In the genomic region with DNA sequence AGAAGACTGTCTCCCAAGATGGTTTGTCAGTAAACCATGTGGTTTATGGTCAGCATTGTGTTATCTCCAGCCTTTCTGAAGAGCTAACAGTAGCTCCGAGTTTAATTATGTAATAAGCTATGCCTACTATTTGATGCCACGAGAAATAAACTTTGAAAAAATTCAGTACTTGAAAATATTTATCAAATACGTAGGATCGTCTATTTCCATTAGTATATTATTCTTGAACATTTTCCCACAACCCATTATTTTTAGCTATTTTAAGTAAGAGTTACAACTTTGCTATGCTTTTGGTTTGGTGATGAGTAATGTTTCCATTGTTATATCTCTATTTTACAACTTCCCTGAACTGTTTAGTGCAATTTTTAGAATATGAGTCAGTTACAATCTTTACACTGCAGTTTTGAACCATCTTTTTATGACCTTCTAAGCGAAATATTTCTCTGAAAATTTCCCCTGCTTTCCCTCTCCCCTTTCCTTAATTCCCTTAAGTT, we compare ENCODE assay signal across 14 cellular contexts. TPM values are rescaled to one million over a fixed set of nuclear protein-coding genes. Genes with fewer than 3 reads are reported as not detected.
DNase-seq lines count a peak whose midpoint lies in the region; TF ChIP-seq lines count a peak whose summit lies in the region.
"Had no signal": no experiment of that assay in that cellular context is flagged by ENCODE, and none has a peak within 500 bp of the region (broad histone marks: within the 10 kb centered on the region; RNA-seq: fewer than 3 reads in every experiment).

No MANE protein-coding gene starts in this region.

- in situ Hi-C loops in KBM-7 (cut with MboI; ENCODE audit: low pct_unique_long_range_greater_than_20kb, low sequenced_read_pairs), result loop anchor here (25.0 kb wide), 2 partner anchors 153 to 428 kb away; no protein-coding TSS in a partner anchor

- peak; percentile 91 for DNase-seq in BJ (ENCODE audit: low read depth)
- DNase-seq in M059J (ENCODE audit: low read depth), result peak; percentile 73
- peak; percentile 49 for DNase-seq in astrocyte of the hippocampus (ENCODE audit: low read depth, low spot score)
- DNase-seq in amygdala (lab: John Stamatoyannopoulos, UW), result no peak
- no peak for DNase-seq in SK-N-DZ (ENCODE audit: low spot score)
- no peak for DNase-seq in head of caudate nucleus
- no peak for DNase-seq in KBM-7
- DNase-seq: activated CD4-positive, alpha-beta T cell treated with anti-CD3 and anti-CD28 coated beads for 4 hours; cerebellar nuclear complex; DMS79 treated with DMSO at 0.1 percent for 48 hours; NCI-H146; RPMI8226 had no signal

- CTCF ChIA-PET in BJ (lab: Yijun Ruan, JAX), result interaction anchor here (0.6 to 3.1 kb wide), 7 partner anchors 11 to 157 kb away, joined by 3 to 13 read pairs (median 4); no protein-coding TSS in a partner anchor

- H3K27ac ChIP-seq in layer of hippocampus (ENCODE audit: low read depth, low read length), result peak overlapping the region; percentile 14
- H3K27ac ChIP-seq: neutrophil had no signal

- H3K36me3 ChIP-seq in BJ (ENCODE audit: control insufficient read depth, insufficient read depth, low read length), result no peaks in the 10 kb centered on the region
- H3K36me3 ChIP-seq: neutrophil had no signal

- TF ChIP-seq CTCF in BJ (IDR thresholded peaks at IDR 0.05; ENCODE audit: insufficient read depth, low read depth, low read length), result no peak

- intact Hi-C loops in head of caudate nucleus (cut with DNase I), result no loop called here

- H3K27me3 ChIP-seq in BJ (ENCODE audit: control insufficient read depth, insufficient read depth, low read length), result peaks cover 7% of the 10 kb centered on the region; the same call in 1 of the 2 replicates
- no peaks in the 10 kb centered on the region for H3K27me3 ChIP-seq in layer of hippocampus (ENCODE audit: control insufficient read depth, insufficient read depth, low read length)

- POLR2A ChIA-PET in BJ (lab: Charles Lee), result no interaction called here

- H3K4me3 ChIP-seq in BJ (ENCODE audit: low read depth, low read length), result no peak overlapping the region

RNA-seq across cellular contexts. Expression of a gene that starts 44.5 kb away (rescaled TPM):
- polyA plus RNA-seq in BJ (2011; rRNA removed), result 24.5 and 34.1 TPM in 2 replicates
- 59.0 and 97.6 TPM in 2 replicates for polyA minus RNA-seq in BJ (2011; rRNA and poly(A)+ RNA removed)
- 13.2 and 18.4 TPM in 2 replicates for total RNA-seq in M059J (2014; rRNA removed; shearing (Covaris generic))
- polyA plus RNA-seq in SK-N-DZ (2014; cell fraction: cytosol; rRNA removed), result 27.6 and 36.5 TPM in 2 replicates
- 18.9 and 20.8 TPM in 2 replicates for polyA plus RNA-seq in SK-N-DZ (2014; cell fraction: nucleus; rRNA removed)

Comparison
In these comparisons a context has a peak if more than half of its experiments do, and no peak if none do; other contexts are left out.
1. DNase-seq: peak in BJ (single experiment), M059J (single experiment) and astrocyte of the hippocampus (single experiment); none in amygdala (0 of 56), SK-N-DZ (single experiment), head of caudate nucleus (0 of 42) and KBM-7 (single experiment).